8 cellular contexts compared by ENCODE assay signal in genomic region chr16:11674818-11675560, GRCh38. TPM values are rescaled to one million over a fixed set of nuclear protein-coding genes. Genes with fewer than 3 reads are reported as not detected.
DNase-seq lines count a peak whose midpoint lies in the region; ATAC-seq, FAIRE-seq and TF ChIP-seq lines count a peak whose summit lies in the region.

No MANE protein-coding gene starts in this region.

- CTCF ChIA-PET in CD4-positive, alpha-beta T cell (lab: Charles Lee): no interaction called here

- no peaks in the 10 kb centered on the region for H3K9me3 Mint-ChIP-seq in CD4-positive, alpha-beta T cell
- H3K9me3 Mint-ChIP-seq in IgD-negative memory B cell (no peaks in the 10 kb centered on the region), neural crest cell (no peaks in the 10 kb centered on the region)
- H3K9me3 Mint-ChIP-seq in central memory CD8-positive, alpha-beta T cell: no peaks in the 10 kb centered on the region

- no peak for ATAC-seq in CD4-positive, alpha-beta T cell (ENCODE audit: poor library complexity)
- ATAC-seq in central memory CD8-positive, alpha-beta T cell (replicated peaks; ENCODE audit: extremely low read depth, poor library complexity, severe bottlenecking): no peak

- no peaks in the 10 kb centered on the region for H3K27me3 ChIP-seq in CD4-positive, alpha-beta T cell (ENCODE audit: control insufficient read depth, insufficient read depth, low read length)

- H3K27ac ChIP-seq in CD4-positive, alpha-beta T cell (ENCODE audit: low read depth, low read length): no peak overlapping the region

- no peaks in the 10 kb centered on the region for H3K27me3 Mint-ChIP-seq in CD4-positive, alpha-beta T cell
- H3K27me3 Mint-ChIP-seq in IgD-negative memory B cell: peaks cover 1% of the 10 kb centered on the region
- no peaks in the 10 kb centered on the region for H3K27me3 Mint-ChIP-seq in central memory CD8-positive, alpha-beta T cell
- H3K27me3 Mint-ChIP-seq in neural crest cell (ENCODE audit: low read depth): no peaks in the 10 kb centered on the region

- H3K27ac Mint-ChIP-seq in CD4-positive, alpha-beta T cell: peak overlapping the region; percentile 94
- H3K27ac Mint-ChIP-seq in IgD-negative memory B cell (peak overlapping the region; percentile 40 to 100 (median 88)), neural crest cell (ENCODE audit: unreplicated experiment) (no peak overlapping the region)
- peak overlapping the region; percentile 85 for H3K27ac Mint-ChIP-seq in central memory CD8-positive, alpha-beta T cell (ENCODE audit: low read depth)

- no peak for TF ChIP-seq CTCF in CD4-positive, alpha-beta T cell (IDR thresholded peaks at IDR 0.05)
- no peak for TF ChIP-seq CTCF in neural crest cell (conservative IDR thresholded peaks at IDR 0.05)

- no peak for DNase-seq in CD4-positive, alpha-beta T cell
- DNase-seq in central memory CD8-positive, alpha-beta T cell (ENCODE audit: low spot score in 2 of 2): no peak
- DNase-seq in neural crest cell (ENCODE audit: low read depth, low spot score) (no peak), GM19239 (ENCODE audit: insufficient read length, low spot score) (no peak), activated gamma-delta T cell (lab: John Stamatoyannopoulos, UW) (no peak), GM19240 (ENCODE audit: insufficient read length, low spot score) (no peak)
- no peak for DNase-seq in effector CD4-positive, alpha-beta T cell

- H3K36me3 Mint-ChIP-seq in CD4-positive, alpha-beta T cell (ENCODE audit: low read depth): peaks cover 72% of the 10 kb centered on the region
- H3K36me3 Mint-ChIP-seq in IgD-negative memory B cell (peaks cover 10% of the 10 kb centered on the region), neural crest cell (ENCODE audit: low read depth) (no peaks in the 10 kb centered on the region)
- peaks cover 39% of the 10 kb centered on the region for H3K36me3 Mint-ChIP-seq in central memory CD8-positive, alpha-beta T cell (ENCODE audit: insufficient read depth)

- no peak for FAIRE-seq in GM19239 (lab: Jason Lieb, UNC)

- H3K4me1 Mint-ChIP-seq in CD4-positive, alpha-beta T cell (ENCODE audit: low read depth): peaks cover 92% of the 10 kb centered on the region
- H3K4me1 Mint-ChIP-seq in IgD-negative memory B cell (peaks cover 52 to 83% (median 75%) of the 10 kb centered on the region in 3 donors), neural crest cell (peaks cover 18% of the 10 kb centered on the region)
- H3K4me1 Mint-ChIP-seq in central memory CD8-positive, alpha-beta T cell: peaks cover 53% of the 10 kb centered on the region

- H3K4me3 Mint-ChIP-seq in CD4-positive, alpha-beta T cell: peak overlapping the region; percentile 77
- H3K4me3 Mint-ChIP-seq in IgD-negative memory B cell (peak overlapping the region in 3 of 4 donors; percentile 81 to 100 (median 88)), neural crest cell (peak overlapping the region; percentile 76)
- no peak overlapping the region for H3K4me3 Mint-ChIP-seq in central memory CD8-positive, alpha-beta T cell

- POLR2A ChIA-PET in CD4-positive, alpha-beta T cell (lab: Charles Lee): interaction anchor here (1.2 kb wide), 1 partner anchor 123 kb away, joined by 3 read pairs; no protein-coding TSS in a partner anchor

- no peaks in the 10 kb centered on the region for H3K9me3 ChIP-seq in CD4-positive, alpha-beta T cell (ENCODE audit: control insufficient read depth, low read length)

- intact Hi-C loops in CD4-positive, alpha-beta T cell (cut with DNase I, micrococcal nuclease): no loop called here

RNA-seq across cellular contexts. Expression of gene SNN, which starts 6.7 kb away (rescaled TPM):
- 10 to 100 TPM; 76.3 to 79.7 TPM for total RNA-seq in CD4-positive, alpha-beta T cell
- polyA plus RNA-seq in IgD-negative memory B cell: 60.9 TPM
- 89.4 and 93.5 TPM in 2 replicates for total RNA-seq in neural crest cell
